ENCODE assay signal across 10 cellular contexts in genomic region chr11:12052676-12053605, GRCh38. TPM values are rescaled to one million over a fixed set of nuclear protein-coding genes. Genes with fewer than 3 reads are reported as not detected.
DNase-seq lines count a peak whose midpoint lies in the region; ATAC-seq lines count a peak whose summit lies in the region.
"Had no signal": no experiment of that assay in that cellular context is flagged by ENCODE, and none has a peak within 500 bp of the region (broad histone marks: within the 10 kb centered on the region; RNA-seq: fewer than 3 reads in every experiment).

No MANE protein-coding gene starts in this region.

- peaks cover 10% of the 10 kb centered on the region for H3K4me1 Mint-ChIP-seq in activated T-cell treated with anti-CD3 and anti-CD28 coated beads, Interleukin-2, amount 50 U/mL, for 72 hours (ENCODE audit: low read depth)
- peaks cover 6% of the 10 kb centered on the region for H3K4me1 Mint-ChIP-seq in activated T-cell treated with anti-CD3 and anti-CD28 coated beads, Interleukin-2, amount 50 U/mL, for 24 hours (ENCODE audit: low read depth)

- H3K36me3 Mint-ChIP-seq in activated T-cell treated with anti-CD3 and anti-CD28 coated beads, Interleukin-2, amount 50 U/mL, for 72 hours (ENCODE audit: insufficient read depth in 2 of 2): peaks cover 4 to 8% of the 10 kb centered on the region in 2 donors
- H3K36me3 Mint-ChIP-seq in activated T-cell treated with anti-CD3 and anti-CD28 coated beads, Interleukin-2, amount 50 U/mL, for 24 hours (ENCODE audit: low read depth): no peaks in the 10 kb centered on the region

- H3K9me3 Mint-ChIP-seq in activated T-cell treated with anti-CD3 and anti-CD28 coated beads, Interleukin-2, amount 50 U/mL, for 72 hours: peaks cover 1 to 4% of the 10 kb centered on the region in 2 donors
- peaks cover 10% of the 10 kb centered on the region for H3K9me3 Mint-ChIP-seq in activated T-cell treated with anti-CD3 and anti-CD28 coated beads, Interleukin-2, amount 50 U/mL, for 24 hours

- H3K4me3 Mint-ChIP-seq in activated T-cell treated with anti-CD3 and anti-CD28 coated beads, Interleukin-2, amount 50 U/mL, for 72 hours: no peak overlapping the region
- no peak overlapping the region for H3K4me3 Mint-ChIP-seq in activated T-cell treated with anti-CD3 and anti-CD28 coated beads, Interleukin-2, amount 50 U/mL, for 24 hours

- ATAC-seq in activated T-cell treated with anti-CD3 and anti-CD28 coated beads, Interleukin-2, amount 50 U/mL, for 72 hours (replicated peaks in 1 of 2): peak in 1 of 2 donors; percentile 39
- ATAC-seq in GM19467 (IDR thresholded peaks at IDR 0.05; ENCODE audit: unreplicated experiment) (no peak), HG02610 (IDR thresholded peaks at IDR 0.05; ENCODE audit: unreplicated experiment) (no peak)

- no peak overlapping the region for H3K27ac Mint-ChIP-seq in activated T-cell treated with anti-CD3 and anti-CD28 coated beads, Interleukin-2, amount 50 U/mL, for 72 hours
- H3K27ac Mint-ChIP-seq in activated T-cell treated with anti-CD3 and anti-CD28 coated beads, Interleukin-2, amount 50 U/mL, for 24 hours: no peak overlapping the region

- H3K27me3 Mint-ChIP-seq in activated T-cell treated with anti-CD3 and anti-CD28 coated beads, Interleukin-2, amount 50 U/mL, for 72 hours (ENCODE audit: low read depth): no peaks in the 10 kb centered on the region
- H3K27me3 Mint-ChIP-seq in activated T-cell treated with anti-CD3 and anti-CD28 coated beads, Interleukin-2, amount 50 U/mL, for 24 hours: no peaks in the 10 kb centered on the region

- peak; percentile 22 to 25 for DNase-seq in activated T-cell treated with anti-CD3 and anti-CD28 coated beads, Interleukin-2, amount 50 U/mL, for 72 hours
- DNase-seq in activated T-cell treated with anti-CD3 and anti-CD28 coated beads, Interleukin-2, amount 50 U/mL, for 24 hours: no peak
- DNase-seq in NCI-H748 (lab: John Stamatoyannopoulos, UW; ENCODE audit: unreplicated experiment) (peak; percentile 85), ecto neural progenitor cell (ENCODE audit: low spot score) (peak; percentile 32)
- peak; percentile 44 for DNase-seq in stimulated activated CD8-positive, alpha-beta memory T cell treated with anti-CD3 and anti-CD28 coated beads, Interleukin-4, amount 100 ng/mL, for 48 hours
- DNase-seq in activated effector memory CD4-positive, alpha-beta T cell treated with anti-CD3 and anti-CD28 coated beads, Interleukin-2, amount 50 U/mL, for 16 hours: no peak
- DNase-seq: BE2C, NCI-H524 treated with DMSO at 0.1 percent for 48 hours had no signal

RNA-seq across cellular contexts. Expression of gene DKK3, which starts 44.5 kb away (rescaled TPM):
- total RNA-seq in activated T-cell treated with anti-CD3 and anti-CD28 coated beads, Interleukin-2, amount 50 U/mL, for 72 hours: under 1 TPM in 1 of 2 donors, not detected in 1; 0.19 TPM

RNA-seq across cellular contexts. Expression of gene MICAL2, which starts 57.4 kb away (rescaled TPM):
- total RNA-seq in activated T-cell treated with anti-CD3 and anti-CD28 coated beads, Interleukin-2, amount 50 U/mL, for 72 hours: 100 to 1,000 TPM; 227 to 322 TPM

Comparison
In these comparisons a context has a peak if more than half of its experiments do, and no peak if none do; other contexts are left out.
1. DNase-seq: peak in activated T-cell treated with anti-CD3 and anti-CD28 coated beads, Interleukin-2, amount 50 U/mL, for 72 hours (2 of 2), NCI-H748 (single experiment), ecto neural progenitor cell (single experiment) and stimulated activated CD8-positive, alpha-beta memory T cell treated with anti-CD3 and anti-CD28 coated beads, Interleukin-4, amount 100 ng/mL, for 48 hours (single experiment); none in activated T-cell treated with anti-CD3 and anti-CD28 coated beads, Interleukin-2, amount 50 U/mL, for 24 hours (single experiment) and activated effector memory CD4-positive, alpha-beta T cell treated with anti-CD3 and anti-CD28 coated beads, Interleukin-2, amount 50 U/mL, for 16 hours (single experiment).